Comparison of ENCODE assay signal across 8 cellular contexts in the genomic region with DNA sequence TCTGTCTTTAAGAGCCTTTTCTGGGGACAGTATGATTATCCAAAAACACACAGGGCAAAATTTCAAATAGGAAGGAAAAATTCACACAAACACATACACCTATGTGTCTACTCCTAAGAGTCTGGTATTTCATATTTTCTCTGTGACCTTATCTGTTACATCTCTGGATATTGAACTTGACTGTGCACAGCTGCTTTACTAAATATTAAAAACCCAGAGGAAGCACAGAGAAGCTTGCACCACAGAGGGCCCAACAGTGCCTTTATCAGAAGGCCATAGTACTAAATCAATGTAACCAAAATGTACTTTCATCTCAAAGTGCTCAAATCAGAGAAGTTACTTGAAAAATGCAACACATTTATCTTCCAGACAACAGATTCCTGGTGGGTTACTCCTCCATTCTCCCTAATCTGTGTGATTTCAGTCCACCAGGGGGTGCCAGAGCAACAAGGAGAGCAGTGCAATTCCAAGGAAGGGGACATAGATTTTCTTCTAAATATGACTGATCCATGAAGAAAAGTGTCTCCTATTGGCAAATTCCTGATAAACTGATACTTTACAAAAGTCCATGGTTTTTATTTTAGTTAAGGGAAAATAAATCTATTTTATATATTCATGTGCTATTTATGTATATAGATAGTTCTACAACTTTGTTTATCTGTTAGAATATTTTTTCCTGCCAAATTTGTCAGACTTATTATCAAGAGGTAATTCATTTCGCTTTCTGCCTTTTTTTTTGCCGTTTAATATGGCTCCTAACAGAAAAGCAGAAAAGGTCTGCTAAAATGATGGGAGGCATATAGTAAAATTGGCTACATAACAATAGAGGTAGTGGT.
A peak's percentile ranks its signal among the peaks of the same experiment; 100 is the strongest.
DNase-seq lines count a peak whose midpoint lies in the region; ATAC-seq, FAIRE-seq and TF ChIP-seq lines count a peak whose summit lies in the region.

No MANE protein-coding gene starts in this region.

- in situ Hi-C loops in GM12878 (cut with MboI): no loop called here

- TF ChIP-seq RAD21 in GM12878 (IDR thresholded peaks at IDR 0.05; ENCODE audit: insufficient read depth, low read depth, low read length): peak; percentile 74

- FAIRE-seq in GM12878 (lab: Jason Lieb, UNC): no peak

- DNase-seq in COLO829 (ENCODE audit: low spot score): peak; percentile 31
- peak; percentile 55 for DNase-seq in NCI-H524 treated with DMSO at 0.1 percent for 48 hours (lab: John Stamatoyannopoulos, UW)
- DNase-seq in GM12878 (ENCODE audit: low read depth, low spot score): peak; percentile 5
- peak; percentile 59 for DNase-seq in iPS-NIHi11 (ENCODE audit: low spot score)
- DNase-seq in spleen: no peak
- DNase-seq in cortex of kidney (lab: John Stamatoyannopoulos, UW): no peak

- peak; percentile 47 for ATAC-seq in GM12878
- no peak for ATAC-seq in HG03521 (IDR thresholded peaks at IDR 0.05; ENCODE audit: unreplicated experiment)

- no peak for TF ChIP-seq EP300 in GM12878 (IDR thresholded peaks at IDR 0.05; ENCODE audit: borderline replicate concordance in 1 of 2, control insufficient read depth in 1 of 2, low read depth in 2 of 2, low read length in 2 of 2)

- POLR2A ChIA-PET in HEK293 (lab: Yijun Ruan, JAX): no interaction called here
- POLR2A ChIA-PET in GM12878 (lab: Charles Lee): no interaction called here

- no peak overlapping the region for H2AFZ ChIP-seq in GM12878 (ENCODE audit: control insufficient read depth, low read depth, low read length)

- no peak overlapping the region for H3K4me2 ChIP-seq in GM12878 (ENCODE audit: control insufficient read depth, insufficient read depth)

- H3K79me2 ChIP-seq in GM12878 (ENCODE audit: control insufficient read depth, insufficient read depth, low read length): no peaks in the 10 kb centered on the region

- 25% methylated on average over 2 of the region's 2 CpGs for WGBS in GM12878 (ENCODE audit: insufficient coverage, insufficient replicate concordance, low lambda C conversion rate, missing lambda C conversion rate)
- WGBS in spleen, 5 donors: 62 to 74% (median 66%) methylated on average over 2 of the region's 2 CpGs

- CTCF ChIA-PET in HEK293 (lab: Yijun Ruan, JAX): interaction anchor here (0.7 kb wide), 1 partner anchor 428 kb away, joined by 3 read pairs; no protein-coding TSS in a partner anchor
- CTCF ChIA-PET in GM12878 (lab: Yijun Ruan, JAX): interaction anchor here (1.2 kb wide), 1 partner anchor 52 kb away, joined by 4 read pairs; no protein-coding TSS in a partner anchor

- RAD21 ChIA-PET in GM12878 (lab: Charles Lee; ENCODE audit: unreplicated experiment): interaction anchor here (0.6 to 1.0 kb wide), 2 partner anchors 19 to 82 kb away, joined by 3 read pairs; no protein-coding TSS in a partner anchor

- H3K4me3 ChIP-seq in HEK293 (ENCODE audit: low read depth, low read length): no peak overlapping the region
- H3K4me3 ChIP-seq in GM12878: no peak overlapping the region
- H3K4me3 ChIP-seq in spleen: no peak overlapping the region

- no TSS peak for BruUV-seq in GM12878 (replicated peaks; lab: Mats Ljungman, UMichigan)

- H3K27me3 ChIP-seq in GM12878 (replicated peaks in 1 of 2; ENCODE audit: control insufficient read depth in 2 of 2, insufficient read depth in 2 of 2, low read length in 1 of 2) (no peaks in the 10 kb centered on the region), spleen (replicated peaks in 1 of 7) (no peaks in the 10 kb centered on the region)

- no peak for TF ChIP-seq POLR2A in GM12878 (IDR thresholded peaks at IDR 0.05; ENCODE audit: low read depth, low read length)
- TF ChIP-seq POLR2A in spleen (IDR thresholded peaks at IDR 0.05): no peak

- H4K20me1 ChIP-seq in GM12878 (ENCODE audit: control insufficient read depth, insufficient read depth): no peaks in the 10 kb centered on the region

- H3K9me3 ChIP-seq in HEK293 (ENCODE audit: control insufficient read depth, insufficient read depth, low read depth, low read length) (no peaks in the 10 kb centered on the region), GM12878 (replicated peaks; ENCODE audit: control insufficient read depth, insufficient read depth, low read length) (no peaks in the 10 kb centered on the region), spleen (no peaks in the 10 kb centered on the region)

- TF ChIP-seq CTCF in HEK293 (tag by site-specific recombination; IDR thresholded peaks at IDR 0.05) (no peak), GM12878 (IDR thresholded peaks at IDR 0.05 in 2 of 3, conservative IDR thresholded peaks at IDR 0.05 in 1 of 3; ENCODE audit: control insufficient read depth in 2 of 3, extremely low read depth in 1 of 3, insufficient read depth in 1 of 3, low read depth in 3 of 3, low read length in 3 of 3) (peak; percentile 65 to 73 (median 66)), spleen (IDR thresholded peaks at IDR 0.05 in 8 of 11, conservative IDR thresholded peaks at IDR 0.05 in 3 of 11) (peak in 8 of 11 experiments; percentile 46 to 72 (median 61))

- intact Hi-C loops in GM12878 (cut with micrococcal nuclease; ENCODE audit: unreplicated experiment) (loop anchor here (2.0 to 5.0 kb wide), 3 partner anchors 113 to 297 kb away; no protein-coding TSS in a partner anchor), spleen (cut with DNase I; ENCODE audit: low total_unique reads) (no loop called here)

- SMC1A ChIA-PET in GM12878 (lab: Charles Lee; ENCODE audit: uncharacterized antibody, unreplicated experiment): interaction anchor here (0.5 to 1.4 kb wide), 3 partner anchors 227 to 321 kb away, joined by 3 read pairs; no protein-coding TSS in a partner anchor

- H3K36me3 ChIP-seq in HEK293 (ENCODE audit: control insufficient read depth in 2 of 2, insufficient read depth in 1 of 2, low read length in 2 of 2) (no peaks in the 10 kb centered on the region), GM12878 (ENCODE audit: control insufficient read depth in 2 of 2, insufficient read depth in 2 of 2, low read length in 1 of 2) (no peaks in the 10 kb centered on the region), spleen (no peaks in the 10 kb centered on the region)

- no peak overlapping the region for H3K27ac ChIP-seq in HEK293 (ENCODE audit: extremely low read depth, low read depth, low read length)
- H3K27ac ChIP-seq in GM12878 (ENCODE audit: control insufficient read depth, insufficient read depth): no peak overlapping the region
- H3K27ac ChIP-seq in spleen: no peak overlapping the region

- no peak overlapping the region for H3K9ac ChIP-seq in GM12878 (ENCODE audit: control insufficient read depth, insufficient read depth, low read length)

- H3K4me1 ChIP-seq in HEK293 (ENCODE audit: control insufficient read depth, insufficient read depth, low read length) (no peaks in the 10 kb centered on the region), GM12878 (ENCODE audit: control insufficient read depth, insufficient read depth, low read length) (peaks cover 15% of the 10 kb centered on the region; the same call in 1 of the 2 replicates), spleen (peaks cover 0 to 18% (median 7%) of the 10 kb centered on the region in 6 donors)

TF ChIP-seq in HEK293, 187 proteins besides CTCF, POLR2A, EP300 and RAD21:
- TF ChIP-seq ZNF48 (tag by site-specific recombination; IDR thresholded peaks at IDR 0.05) (no peak), ZNF654 (tag by site-specific recombination; IDR thresholded peaks at IDR 0.05; ENCODE audit: low read depth) (peak; percentile 36)
TF ChIP-seq in HEK293: peak in this region for 1.

TF ChIP-seq in GM12878, 131 proteins besides CTCF, POLR2A, EP300 and RAD21:
- no peak for TF ChIP-seq FOXK2 (IDR thresholded peaks at IDR 0.05)
- TF ChIP-seq, protein P1, sequence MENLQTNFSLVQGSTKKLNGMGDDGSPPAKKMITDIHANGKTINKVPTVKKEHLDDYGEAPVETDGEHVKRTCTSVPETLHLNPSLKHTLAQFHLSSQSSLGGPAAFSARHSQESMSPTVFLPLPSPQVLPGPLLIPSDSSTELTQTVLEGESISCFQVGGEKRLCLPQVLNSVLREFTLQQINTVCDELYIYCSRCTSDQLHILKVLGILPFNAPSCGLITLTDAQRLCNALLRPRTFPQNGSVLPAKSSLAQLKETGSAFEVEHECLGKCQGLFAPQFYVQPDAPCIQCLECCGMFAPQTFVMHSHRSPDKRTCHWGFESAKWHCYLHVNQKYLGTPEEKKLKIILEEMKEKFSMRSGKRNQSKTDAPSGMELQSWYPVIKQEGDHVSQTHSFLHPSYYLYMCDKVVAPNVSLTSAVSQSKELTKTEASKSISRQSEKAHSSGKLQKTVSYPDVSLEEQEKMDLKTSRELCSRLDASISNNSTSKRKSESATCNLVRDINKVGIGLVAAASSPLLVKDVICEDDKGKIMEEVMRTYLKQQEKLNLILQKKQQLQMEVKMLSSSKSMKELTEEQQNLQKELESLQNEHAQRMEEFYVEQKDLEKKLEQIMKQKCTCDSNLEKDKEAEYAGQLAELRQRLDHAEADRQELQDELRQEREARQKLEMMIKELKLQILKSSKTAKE (IDR thresholded peaks at IDR 0.05; ENCODE audit: low read depth, poor library complexity, severe bottlenecking): no peak
- peak; percentile 68; the same call in 1 of the 2 replicates for TF ChIP-seq SMC3 (IDR thresholded peaks at IDR 0.05; ENCODE audit: borderline replicate concordance, low read length)
- TF ChIP-seq, protein P2, sequence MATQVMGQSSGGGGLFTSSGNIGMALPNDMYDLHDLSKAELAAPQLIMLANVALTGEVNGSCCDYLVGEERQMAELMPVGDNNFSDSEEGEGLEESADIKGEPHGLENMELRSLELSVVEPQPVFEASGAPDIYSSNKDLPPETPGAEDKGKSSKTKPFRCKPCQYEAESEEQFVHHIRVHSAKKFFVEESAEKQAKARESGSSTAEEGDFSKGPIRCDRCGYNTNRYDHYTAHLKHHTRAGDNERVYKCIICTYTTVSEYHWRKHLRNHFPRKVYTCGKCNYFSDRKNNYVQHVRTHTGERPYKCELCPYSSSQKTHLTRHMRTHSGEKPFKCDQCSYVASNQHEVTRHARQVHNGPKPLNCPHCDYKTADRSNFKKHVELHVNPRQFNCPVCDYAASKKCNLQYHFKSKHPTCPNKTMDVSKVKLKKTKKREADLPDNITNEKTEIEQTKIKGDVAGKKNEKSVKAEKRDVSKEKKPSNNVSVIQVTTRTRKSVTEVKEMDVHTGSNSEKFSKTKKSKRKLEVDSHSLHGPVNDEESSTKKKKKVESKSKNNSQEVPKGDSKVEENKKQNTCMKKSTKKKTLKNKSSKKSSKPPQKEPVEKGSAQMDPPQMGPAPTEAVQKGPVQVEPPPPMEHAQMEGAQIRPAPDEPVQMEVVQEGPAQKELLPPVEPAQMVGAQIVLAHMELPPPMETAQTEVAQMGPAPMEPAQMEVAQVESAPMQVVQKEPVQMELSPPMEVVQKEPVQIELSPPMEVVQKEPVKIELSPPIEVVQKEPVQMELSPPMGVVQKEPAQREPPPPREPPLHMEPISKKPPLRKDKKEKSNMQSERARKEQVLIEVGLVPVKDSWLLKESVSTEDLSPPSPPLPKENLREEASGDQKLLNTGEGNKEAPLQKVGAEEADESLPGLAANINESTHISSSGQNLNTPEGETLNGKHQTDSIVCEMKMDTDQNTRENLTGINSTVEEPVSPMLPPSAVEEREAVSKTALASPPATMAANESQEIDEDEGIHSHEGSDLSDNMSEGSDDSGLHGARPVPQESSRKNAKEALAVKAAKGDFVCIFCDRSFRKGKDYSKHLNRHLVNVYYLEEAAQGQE (IDR thresholded peaks at IDR 0.05; ENCODE audit: low read depth, low read length): no peak

Comparison
In these comparisons a context has a peak if more than half of its experiments do, and no peak if none do; other contexts are left out.
1. DNase-seq: peak in COLO829 (single experiment), NCI-H524 treated with DMSO at 0.1 percent for 48 hours (single experiment), GM12878 (single experiment) and iPS-NIHi11 (single experiment); none in spleen (single experiment) and cortex of kidney (single experiment).